9 cellular contexts compared by ENCODE assay signal in genomic region chrX:136781180-136781797, GRCh38. TPM values are rescaled to one million over a fixed set of nuclear protein-coding genes. Genes with fewer than 3 reads are reported as not detected.
A peak's percentile ranks its signal among the peaks of the same experiment; 100 is the strongest.
DNase-seq lines count a peak whose midpoint lies in the region; ATAC-seq and TF ChIP-seq lines count a peak whose summit lies in the region.
"Had no signal": no experiment of that assay in that cellular context is flagged by ENCODE, and none has a peak within 500 bp of the region (broad histone marks: within the 10 kb centered on the region; RNA-seq: fewer than 3 reads in every experiment).

No MANE protein-coding gene starts in this region.

- H3K4me3 ChIP-seq in coronary artery, result peak overlapping the region; percentile 34
- peak overlapping the region; percentile 7 for H3K4me3 ChIP-seq in rectal smooth muscle tissue (ENCODE audit: low read length)
- H3K4me3 ChIP-seq: cardiac muscle cell had no signal

- no peak overlapping the region for H3K9ac ChIP-seq in rectal smooth muscle tissue (ENCODE audit: low read length)

- peak; percentile 13 for DNase-seq in Daoy (ENCODE audit: low read depth)
- peak; percentile 39 for DNase-seq in MV-4-11 (lab: John Stamatoyannopoulos, UW)
- DNase-seq in coronary artery (ENCODE audit: low spot score), result no peak
- DNase-seq in NCI-H748 treated with DMSO at 0.1 percent for 48 hours (lab: John Stamatoyannopoulos, UW), result no peak
- no peak for DNase-seq in globus pallidus (ENCODE audit: low spot score)

- no peak for ATAC-seq in GM21576 (IDR thresholded peaks at IDR 0.05; ENCODE audit: unreplicated experiment)
- no peak for ATAC-seq in GM19328 (IDR thresholded peaks at IDR 0.05; ENCODE audit: unreplicated experiment)

- no peaks in the 10 kb centered on the region for H3K27me3 ChIP-seq in rectal smooth muscle tissue (ENCODE audit: control insufficient read depth, insufficient read depth, low read length)
- H3K27me3 ChIP-seq: cardiac muscle cell had no signal

- no peaks in the 10 kb centered on the region for H3K36me3 ChIP-seq in rectal smooth muscle tissue (ENCODE audit: control insufficient read depth, insufficient read depth, low read length)
- H3K36me3 ChIP-seq: cardiac muscle cell had no signal

- TF ChIP-seq CTCF in coronary artery (IDR thresholded peaks at IDR 0.05), result no peak

- H3K27ac ChIP-seq in coronary artery (peak overlapping the region; percentile 54 to 69), rectal smooth muscle tissue (ENCODE audit: low read depth, low read length) (no peak overlapping the region)
- H3K27ac ChIP-seq: cardiac muscle cell had no signal

- H3K4me1 ChIP-seq in rectal smooth muscle tissue (ENCODE audit: control insufficient read depth, insufficient read depth, low read length), result no peaks in the 10 kb centered on the region

RNA-seq across cellular contexts. Expression of gene ARHGEF6, which starts 0.6 kb away (rescaled TPM):
- 3.3 and 7.6 TPM in 2 replicates for total RNA-seq in Daoy (2014; rRNA removed; shearing (Covaris generic))

Comparison
In these comparisons a context has a peak if more than half of its experiments do, and no peak if none do; other contexts are left out.
1. DNase-seq: peak in Daoy (single experiment) and MV-4-11 (single experiment); none in coronary artery (single experiment), NCI-H748 treated with DMSO at 0.1 percent for 48 hours (single experiment) and globus pallidus (single experiment).